21 cellular contexts compared by ENCODE assay signal in genomic region chr5:31844615-31845345, GRCh38.
DNase-seq lines count a peak whose midpoint lies in the region; ATAC-seq, FAIRE-seq and TF ChIP-seq lines count a peak whose summit lies in the region.
"Had no signal": no experiment of that assay in that cellular context is flagged by ENCODE, and none has a peak within 500 bp of the region (broad histone marks: within the 10 kb centered on the region; RNA-seq: fewer than 3 reads in every experiment).

No MANE protein-coding gene starts in this region.

- no peaks in the 10 kb centered on the region for H3K36me3 ChIP-seq in gastrocnemius medialis
- H3K36me3 ChIP-seq: esophagus muscularis mucosa, upper lobe of right lung had no signal

- H3K4me3 ChIP-seq in astrocyte of the spinal cord (ENCODE audit: low read depth, low read length) (no peak overlapping the region), gastrocnemius medialis (no peak overlapping the region)
- H3K4me3 ChIP-seq: esophagus muscularis mucosa, upper lobe of right lung had no signal

- in situ Hi-C loops in astrocyte of the spinal cord (cut with HindIII; ENCODE audit: low sequenced_read_pairs): no loop called here
- in situ Hi-C loops in gastrocnemius medialis (cut with MboI; ENCODE audit: low sequenced_read_pairs in 4 of 4): loop anchor here in 1 of 4 donors (25.0 kb wide), 1 partner anchor 493 kb away; no protein-coding TSS in a partner anchor

- no peak for TF ChIP-seq POLR2A in gastrocnemius medialis (IDR thresholded peaks at IDR 0.05)

- no peaks in the 10 kb centered on the region for H3K27me3 ChIP-seq in gastrocnemius medialis
- H3K27me3 ChIP-seq: esophagus muscularis mucosa, upper lobe of right lung had no signal

- TF ChIP-seq CTCF in C4-2B (conservative IDR thresholded peaks at IDR 0.05) (0 out of 2 replicates have a peak, but pooled peaks have one; percentile 9), astrocyte of the spinal cord (IDR thresholded peaks at IDR 0.05; ENCODE audit: low read depth, low read length) (peak; percentile 0), gastrocnemius medialis (IDR thresholded peaks at IDR 0.05 in 4 of 5, conservative IDR thresholded peaks at IDR 0.05 in 1 of 5) (no peak)

- peaks cover 0 to 4% of the 10 kb centered on the region in 2 donors for H3K4me1 ChIP-seq in gastrocnemius medialis
- H3K4me1 ChIP-seq: upper lobe of right lung had no signal

- intact Hi-C loops in gastrocnemius medialis (cut with DNase I; ENCODE audit: low total_unique reads): no loop called here

- H3K27ac ChIP-seq in C4-2B: no peak overlapping the region
- no peak overlapping the region for H3K27ac ChIP-seq in gastrocnemius medialis
- H3K27ac ChIP-seq: esophagus muscularis mucosa, upper lobe of right lung had no signal

- ATAC-seq in left lobe of liver (peak; percentile 27), gastrocnemius medialis (no peak)
- ATAC-seq: naive thymus-derived CD4-positive, alpha-beta T cell; stimulated activated naive CD8-positive, alpha-beta T cell treated with anti-CD3 and anti-CD28 coated beads, Interleukin-15, amount 100 ng/mL, for 72 hours; T-helper 17 cell had no signal

- FAIRE-seq in frontal cortex (lab: Jason Lieb, UNC): no peak

- H3K9me3 ChIP-seq in gastrocnemius medialis: no peaks in the 10 kb centered on the region
- H3K9me3 ChIP-seq: esophagus muscularis mucosa, upper lobe of right lung had no signal

- peak; percentile 18 for DNase-seq in HT-29 (ENCODE audit: low spot score)
- DNase-seq in astrocyte of the spinal cord (ENCODE audit: low read depth, low spot score): no peak
- DNase-seq in left lobe of liver (ENCODE audit: low spot score): no peak
- DNase-seq in frontal cortex (ENCODE audit: low spot score in 2 of 2): no peak
- DNase-seq in pons (ENCODE audit: low spot score): no peak
- DNase-seq in gastrocnemius medialis: no peak
- DNase-seq: activated CD4-positive, alpha-beta T cell treated with anti-CD3 and anti-CD28 coated beads, Interleukin-2, amount 10 ng/mL, durations not matched to agents 24 days and 14 days; CD4-positive, CD25-positive, alpha-beta regulatory T cell; DMS153; effector CD8-positive, alpha-beta T cell; H7; KBM-7; left cardiac atrium; naive thymus-derived CD4-positive, alpha-beta T cell; NCI-H1436 treated with DMSO at 0.1 percent for 48 hours; NCI-H526; stimulated activated naive CD8-positive, alpha-beta T cell treated with anti-CD3 and anti-CD28 coated beads, Interleukin-15, amount 100 ng/mL, for 72 hours; T-helper 17 cell; upper lobe of right lung had no signal

Comparison
In these comparisons a context has a peak if more than half of its experiments do, and no peak if none do; other contexts are left out.
1. CTCF ChIP-seq: peak in C4-2B (single experiment) and astrocyte of the spinal cord (single experiment); none in gastrocnemius medialis (0 of 5).